In genomic region chr11:35142481-35143207, GRCh38 we compare ENCODE assay signal across 8 cellular contexts. TPM values are rescaled to one million over a fixed set of nuclear protein-coding genes. Genes with fewer than 3 reads are reported as not detected.
DNase-seq lines count a peak whose midpoint lies in the region; ATAC-seq, FAIRE-seq and TF ChIP-seq lines count a peak whose summit lies in the region.

No MANE protein-coding gene starts in this region.

- peak overlapping the region; percentile 87 for H3K27ac Mint-ChIP-seq in activated CD4-positive, alpha-beta memory T cell treated with anti-CD3 and anti-CD28 coated beads, Interleukin-2, amount 10 ng/mL, durations not matched to agents 7 days and 5 days

- no peaks in the 10 kb centered on the region for H3K79me2 ChIP-seq in HepG2 (ENCODE audit: insufficient read depth, low read length)

- H3K27me3 ChIP-seq in HepG2 (ENCODE audit: control insufficient read depth in 1 of 2, insufficient read depth in 2 of 2, low read length in 2 of 2) (peaks cover 4 to 32% of the 10 kb centered on the region in 2 experiments; a peak in 3 of 5 replicates), right lobe of liver (no peaks in the 10 kb centered on the region), gastroesophageal sphincter (no peaks in the 10 kb centered on the region)

- H3K9me3 Mint-ChIP-seq in activated CD4-positive, alpha-beta memory T cell treated with anti-CD3 and anti-CD28 coated beads, Interleukin-2, amount 10 ng/mL, durations not matched to agents 7 days and 5 days = no peaks in the 10 kb centered on the region

- CTCF ChIA-PET in HepG2 (lab: Yijun Ruan, JAX; ENCODE audit: low intra/inter-chr PET ratio, low total read pairs) = interaction anchor here (1.5 kb wide), 1 partner anchor 216 kb away, joined by 4 read pairs; no protein-coding TSS in a partner anchor
- CTCF ChIA-PET in activated CD4-positive, alpha-beta memory T cell treated with anti-CD3 and anti-CD28 coated beads, Interleukin-2, amount 10 ng/mL, durations not matched to agents 7 days and 5 days (lab: Charles Lee) = interaction anchor here (5.0 kb wide), 1 partner anchor 22 kb away, joined by 49 read pairs; no protein-coding TSS in a partner anchor

- intact Hi-C loops in HepG2 (cut with micrococcal nuclease; ENCODE audit: unreplicated experiment) (loop anchor here (1.0 kb wide), 2 partner anchors 96 to 216 kb away; no protein-coding TSS in a partner anchor), right lobe of liver (cut with DNase I) (no loop called here), cardiac septum (cut with DNase I) (loop anchor here (5.0 kb wide), 1 partner anchor 40 kb away; no protein-coding TSS in a partner anchor)

- no peak overlapping the region for H2AFZ ChIP-seq in HepG2 (ENCODE audit: low read length)

- H3K9ac ChIP-seq in HepG2 (ENCODE audit: insufficient read depth, low read depth, low read length) = no peak overlapping the region

- no peak for TF ChIP-seq RAD21 in HepG2 (CRISPR knock-in tag; IDR thresholded peaks at IDR 0.05)

- no peaks in the 10 kb centered on the region for H3K4me1 ChIP-seq in HepG2 (ENCODE audit: insufficient read depth, low read length)
- H3K4me1 ChIP-seq in right lobe of liver = peaks cover 0 to 22% (median 0%) of the 10 kb centered on the region in 4 donors
- H3K4me1 ChIP-seq in gastroesophageal sphincter = peaks cover 9 to 82% (median 28%) of the 10 kb centered on the region in 3 donors

- FAIRE-seq in HepG2 (lab: Jason Lieb, UNC) (no peak), urothelium cell line (lab: Jason Lieb, UNC) (no peak)

- POLR2A ChIA-PET in HepG2 (lab: Yijun Ruan, JAX) = no interaction called here
- POLR2A ChIA-PET in activated CD4-positive, alpha-beta memory T cell treated with anti-CD3 and anti-CD28 coated beads, Interleukin-2, amount 10 ng/mL, durations not matched to agents 7 days and 5 days (lab: Charles Lee) = interaction anchor here (0.9 to 15.4 kb wide), 6 partner anchors 26 to 144 kb away, joined by 3 to 634 read pairs (median 42); no protein-coding TSS in a partner anchor

- H3K36me3 ChIP-seq in HepG2 (replicated peaks in 1 of 2; ENCODE audit: control insufficient read depth in 1 of 2, insufficient read depth in 2 of 2, low read length in 2 of 2) = no peaks in the 10 kb centered on the region
- H3K36me3 ChIP-seq in right lobe of liver = no peaks in the 10 kb centered on the region
- no peaks in the 10 kb centered on the region for H3K36me3 ChIP-seq in gastroesophageal sphincter

- peaks cover 71% of the 10 kb centered on the region for H3K4me1 Mint-ChIP-seq in activated CD4-positive, alpha-beta memory T cell treated with anti-CD3 and anti-CD28 coated beads, Interleukin-2, amount 10 ng/mL, durations not matched to agents 7 days and 5 days

- peak overlapping the region; percentile 97 for H3K4me3 Mint-ChIP-seq in activated CD4-positive, alpha-beta memory T cell treated with anti-CD3 and anti-CD28 coated beads, Interleukin-2, amount 10 ng/mL, durations not matched to agents 7 days and 5 days

- ATAC-seq in HepG2 (no peak; the same call in 2 of the 3 replicates), right lobe of liver (no peak), gastroesophageal sphincter (no peak)

- TF ChIP-seq EP300 in HepG2 (IDR thresholded peaks at IDR 0.05; ENCODE audit: low read depth in 2 of 2, low read length in 2 of 2) = no peak
- TF ChIP-seq EP300 in HepG2 (CRISPR knock-in tag; IDR thresholded peaks at IDR 0.05; ENCODE audit: borderline replicate concordance) = no peak
- no peak for TF ChIP-seq EP300 in gastroesophageal sphincter (IDR thresholded peaks at IDR 0.05)

- BruUV-seq in HepG2 (replicated peaks; lab: Mats Ljungman, UMichigan) = no TSS peak

- no peaks in the 10 kb centered on the region for H4K20me1 ChIP-seq in HepG2 (ENCODE audit: insufficient read depth, low read length)

- no peaks in the 10 kb centered on the region for H3K9me3 ChIP-seq in HepG2 (ENCODE audit: low read length)
- no peaks in the 10 kb centered on the region for H3K9me3 ChIP-seq in right lobe of liver
- no peaks in the 10 kb centered on the region for H3K9me3 ChIP-seq in gastroesophageal sphincter

- TF ChIP-seq POLR2A in HepG2 (IDR thresholded peaks at IDR 0.05; ENCODE audit: insufficient read depth in 1 of 2, low read depth in 2 of 2, low read length in 2 of 2) = no peak
- no peak for TF ChIP-seq POLR2A in right lobe of liver (IDR thresholded peaks at IDR 0.05)
- no peak for TF ChIP-seq POLR2A in gastroesophageal sphincter (IDR thresholded peaks at IDR 0.05)

- H3K27me3 Mint-ChIP-seq in activated CD4-positive, alpha-beta memory T cell treated with anti-CD3 and anti-CD28 coated beads, Interleukin-2, amount 10 ng/mL, durations not matched to agents 7 days and 5 days = peaks cover 5% of the 10 kb centered on the region

- H3K4me3 ChIP-seq in HepG2 (replicated peaks in 1 of 3; ENCODE audit: insufficient read depth in 1 of 3, low read depth in 2 of 3, low read length in 3 of 3) (no peak overlapping the region), right lobe of liver (no peak overlapping the region), gastroesophageal sphincter (peak overlapping the region in 1 of 2 donors; percentile 87)

- H3K4me2 ChIP-seq in HepG2 (ENCODE audit: low read depth, low read length) = no peak overlapping the region

- DNase-seq in HepG2 (ENCODE audit: low spot score) = peak; percentile 20
- DNase-seq in right lobe of liver = no peak
- DNase-seq in activated CD4-positive, alpha-beta memory T cell treated with anti-CD3 and anti-CD28 coated beads, Interleukin-2, amount 10 ng/mL, durations not matched to agents 7 days and 5 days = peak; percentile 67
- peak; percentile 32 for DNase-seq in urothelium cell line (ENCODE audit: low spot score)
- DNase-seq in KG1 (lab: John Stamatoyannopoulos, UW) = no peak
- DNase-seq in cardiac septum (ENCODE audit: low spot score) = no peak
- DNase-seq in putamen (ENCODE audit: low spot score) = no peak

- H3K27ac ChIP-seq in HepG2 (ENCODE audit: extremely low read length, insufficient read depth, low read length) (no peak overlapping the region), right lobe of liver (no peak overlapping the region), gastroesophageal sphincter (peak overlapping the region in 3 of 4 donors; percentile 29 to 95 (median 94))

- TF ChIP-seq CTCF in HepG2 (CRISPR knock-in tag; IDR thresholded peaks at IDR 0.05) (peak; percentile 34; the same call in 1 of the 2 replicates), right lobe of liver (IDR thresholded peaks at IDR 0.05) (no peak), gastroesophageal sphincter (IDR thresholded peaks at IDR 0.05) (no peak)

- peaks cover 82% of the 10 kb centered on the region for H3K36me3 Mint-ChIP-seq in activated CD4-positive, alpha-beta memory T cell treated with anti-CD3 and anti-CD28 coated beads, Interleukin-2, amount 10 ng/mL, durations not matched to agents 7 days and 5 days (ENCODE audit: low read depth)

- WGBS in HepG2 (ENCODE audit: low lambda C conversion rate) = 51% methylated on average over 3 of the region's 3 CpGs
- 71% methylated on average over 3 of the region's 3 CpGs for WGBS in right lobe of liver (ENCODE audit: insufficient coverage, low coverage, low lambda C conversion rate, missing lambda C conversion rate)
- WGBS in gastroesophageal sphincter (ENCODE audit: low coverage in 1 of 2), 2 donors = 62 to 75% methylated on average over 3 of the region's 3 CpGs

- in situ Hi-C loops in HepG2 (cut with HindIII; ENCODE audit: extremely low pct_ligation_motif_present, low pct_unique_long_range_greater_than_20kb) = no loop called here

TF ChIP-seq in HepG2, 621 proteins besides CTCF, POLR2A, EP300 and RAD21:
- TF ChIP-seq SIN3A (IDR thresholded peaks at IDR 0.05; ENCODE audit: borderline replicate concordance, low read depth, low read length) = no peak
- no peak for TF ChIP-seq FOXK1 (CRISPR knock-in tag; IDR thresholded peaks at IDR 0.05; ENCODE audit: borderline replicate concordance, low read depth)
- no peak for TF ChIP-seq MED8 (CRISPR knock-in tag; IDR thresholded peaks at IDR 0.05; ENCODE audit: insufficient replicate concordance)
- peak; percentile 24; the same call in 1 of the 2 replicates for TF ChIP-seq STAG1 (CRISPR knock-in tag; IDR thresholded peaks at IDR 0.05)

RNA-seq across cellular contexts. Expression of gene CD44, which starts 3.7 kb away (rescaled TPM):
- total RNA-seq in HepG2 (2016; rRNA removed; fragmentation: Illumina TruSeq; extraction: Trizol) (0.02 TPM in 1 of 2 replicates, not detected in the other), right lobe of liver (10 to 100 TPM; 12.2 to 64.1 (median 22.9) TPM), gastroesophageal sphincter (100 to 1,000 TPM; 211 to 319 (median 266) TPM), cardiac septum (55.6 TPM)
- not detected in 2 replicates for total RNA-seq in HepG2 (2016; cell fraction: cytosol; rRNA removed; fragmentation: Illumina TruSeq; extraction: Trizol; ENCODE audit: low read depth)
- not detected in 2 replicates for total RNA-seq in HepG2 (2016; cell fraction: insoluble cytoplasmic fraction; rRNA removed; fragmentation: Illumina TruSeq; extraction: Trizol)
- total RNA-seq in HepG2 (2016; cell fraction: membrane; rRNA removed; fragmentation: Illumina TruSeq; extraction: Trizol) = not detected in 2 replicates
- total RNA-seq in HepG2 (2016; cell fraction: nucleus; rRNA removed; fragmentation: Illumina TruSeq; extraction: Trizol) = not detected in 2 replicates
- 0.11 and 0.29 TPM in 2 replicates for polyA plus RNA-seq in HepG2 (2011; rRNA removed)
- polyA plus RNA-seq in HepG2 (2011; cell fraction: cytosol; rRNA removed) = 0.16 and 0.21 TPM in 2 replicates
- polyA plus RNA-seq in HepG2 (2011; cell fraction: nucleus; rRNA removed) = not detected in 2 replicates
- polyA plus RNA-seq in HepG2 (2012) = not detected in 2 replicates
- not detected in 2 replicates for polyA plus RNA-seq in HepG2 (2016; cell fraction: cytosol; fragmentation: Illumina TruSeq; extraction: Trizol; ENCODE audit: low read depth)
- polyA plus RNA-seq in HepG2 (2016; cell fraction: insoluble cytoplasmic fraction; fragmentation: Illumina TruSeq; extraction: Trizol; ENCODE audit: low read depth) = not detected in 2 replicates
- polyA plus RNA-seq in HepG2 (2016; cell fraction: membrane; fragmentation: Illumina TruSeq; extraction: Trizol; ENCODE audit: low read depth) = not detected in 2 replicates
- not detected in 2 replicates for polyA plus RNA-seq in HepG2 (2016; cell fraction: nucleus; fragmentation: Illumina TruSeq; extraction: Trizol; ENCODE audit: insufficient read depth, low read depth)
- 343 TPM in 1 of 2 replicates, not detected in the other for polyA minus RNA-seq in HepG2 (2011; rRNA and poly(A)+ RNA removed; ENCODE audit: low replicate concordance)
- 0.97 TPM in 1 of 2 replicates, not detected in the other for polyA minus RNA-seq in HepG2 (2011; cell fraction: cytosol; rRNA and poly(A)+ RNA removed)
- 0.39 and 0.62 TPM in 2 replicates for polyA minus RNA-seq in HepG2 (2011; cell fraction: nucleus; rRNA and poly(A)+ RNA removed)
- total RNA-seq in activated CD4-positive, alpha-beta memory T cell treated with anti-CD3 and anti-CD28 coated beads, Interleukin-2, amount 10 ng/mL, durations not matched to agents 7 days and 5 days = 100 to 1,000 TPM; 634 to 645 TPM

Comparison
In these comparisons a context has a peak if more than half of its experiments do, and no peak if none do; other contexts are left out.
1. DNase-seq: peak in HepG2 (single experiment), activated CD4-positive, alpha-beta memory T cell treated with anti-CD3 and anti-CD28 coated beads, Interleukin-2, amount 10 ng/mL, durations not matched to agents 7 days and 5 days (single experiment) and urothelium cell line (single experiment); none in right lobe of liver (0 of 3), KG1 (single experiment), cardiac septum (single experiment) and putamen (single experiment).
2. RNA of gene CD44, which starts 3.7 kb away (total RNA-seq): 634 to 645 TPM in activated CD4-positive, alpha-beta memory T cell treated with anti-CD3 and anti-CD28 coated beads, Interleukin-2, amount 10 ng/mL, durations not matched to agents 7 days and 5 days, 211 to 319 TPM in gastroesophageal sphincter, 55.6 TPM in cardiac septum (single experiment) and 12.2 to 64.1 TPM in right lobe of liver; 0.02 TPM in HepG2; every median in the first group is over 10 times any median in the second.
3. intact Hi-C loops: an anchor here in HepG2 (1.0 kb wide) and cardiac septum (5.0 kb wide); none called in right lobe of liver.
4. H3K27ac ChIP-seq: peak in gastroesophageal sphincter (3 of 4); none in HepG2 (single experiment) and right lobe of liver (0 of 3).